ENCODE assay signal across 34 cellular contexts in genomic region chr4:8078109-8078494, GRCh38.
"Had no signal": no experiment of that assay in that cellular context is flagged by ENCODE, and none has a peak within 500 bp of the region (broad histone marks: within the 10 kb centered on the region; RNA-seq: fewer than 3 reads in every experiment).

No MANE protein-coding gene starts in this region.

- H3K4me1 Mint-ChIP-seq: activated B cell treated with CpG ODN at 0.5 μM for 24 hours; activated CD8-positive, alpha-beta memory T cell treated with anti-CD3 and anti-CD28 coated beads, Interleukin-2, amount 10 ng/mL, durations not matched to agents 7 days and 5 days; activated naive CD4-positive, alpha-beta T cell treated with anti-CD3 and anti-CD28 coated beads, Interleukin-2, amount 50 U/mL, for 24 hours; activated naive CD8-positive, alpha-beta T cell treated with anti-CD3 and anti-CD28 coated beads for 36 hours; activated naive CD8-positive, alpha-beta T cell treated with anti-CD3 and anti-CD28 coated beads, Interleukin-2, amount 50 U/mL, for 24 hours had no signal

- H3K27ac Mint-ChIP-seq: activated B cell treated with CpG ODN at 0.5 μM for 24 hours; activated CD4-positive, alpha-beta memory T cell treated with anti-CD3 and anti-CD28 coated beads for 36 hours; activated CD8-positive, alpha-beta memory T cell treated with anti-CD3 and anti-CD28 coated beads, Interleukin-2, amount 10 ng/mL, durations not matched to agents 7 days and 5 days; activated CD8-positive, alpha-beta T cell treated with anti-CD3 and anti-CD28 coated beads, Interleukin-2, amount 10 ng/mL, durations not matched to agents 7 days and 5 days; activated naive CD4-positive, alpha-beta T cell treated with anti-CD3 and anti-CD28 coated beads for 36 hours; activated naive CD4-positive, alpha-beta T cell treated with anti-CD3 and anti-CD28 coated beads, Interleukin-2, amount 50 U/mL, for 24 hours; activated naive CD8-positive, alpha-beta T cell treated with anti-CD3 and anti-CD28 coated beads for 36 hours; activated naive CD8-positive, alpha-beta T cell treated with anti-CD3 and anti-CD28 coated beads, Interleukin-2, amount 50 U/mL, for 24 hours; activated T-helper 1 cell treated with anti-CD3 and anti-CD28 coated beads, Interleukin-12 subunit alpha, Interleukin-12 subunit beta, Interleukin-2, Interleukin-4 antibody, amounts not matched to agents 30 ng/mL and 10 ng/mL and 1 ng/mL, durations not matched to agents 14 hours and 24 hours and 36 hours; activated T-helper 2 cell treated with anti-CD3 and anti-CD28 coated beads, Interferon-gamma antibody, Interleukin-2, Interleukin-4, amounts not matched to agents 10 μg/mL and 5 μg/mL and 100 μg/mL, durations not matched to agents 14 hours and 24 hours and 36 hours; T-helper 17 cell; T-helper 2 cell treated with Interferon-gamma antibody and Interleukin-4, amounts not matched to agents 5 μg/mL and 100 μg/mL, for 36 hours had no signal

- DNase-seq: activated B cell treated with CpG ODN at 0.5 μM for 24 hours; activated CD4-positive, alpha-beta memory T cell treated with anti-CD3 and anti-CD28 coated beads for 36 hours; activated CD4-positive, alpha-beta T cell treated with anti-CD3 and anti-CD28 coated beads for 48 hours; activated CD8-positive, alpha-beta memory T cell treated with anti-CD3 and anti-CD28 coated beads, Interleukin-2, amount 10 ng/mL, durations not matched to agents 7 days and 5 days; activated CD8-positive, alpha-beta memory T cell treated with anti-CD3 and anti-CD28 coated beads, Interleukin-2, amount 50 U/mL, for 4 hours; activated CD8-positive, alpha-beta T cell treated with anti-CD3 and anti-CD28 coated beads, Interleukin-2, amount 10 ng/mL, durations not matched to agents 7 days and 5 days; activated effector memory CD4-positive, alpha-beta T cell treated with anti-CD3 and anti-CD28 coated beads, Interleukin-2, amount 50 U/mL, for 16 hours; activated naive CD4-positive, alpha-beta T cell treated with anti-CD3 and anti-CD28 coated beads for 36 hours; activated naive CD8-positive, alpha-beta T cell treated with anti-CD3 and anti-CD28 coated beads for 36 hours; activated naive CD8-positive, alpha-beta T cell treated with anti-CD3 and anti-CD28 coated beads, Interleukin-2, amount 50 U/mL, for 24 hours; activated T-cell treated with anti-CD3 and anti-CD28 coated beads, Interleukin-2, amount 50 U/mL, for 1 hour; activated T-cell treated with anti-CD3 and anti-CD28 coated beads, Interleukin-2, amount 50 U/mL, for 48 hours; adrenal gland; central memory CD4-positive, alpha-beta T cell; cerebellar nuclear complex; colonic mucosa; effector CD8-positive, alpha-beta T cell; esophagus squamous epithelium; foreskin melanocyte; T-helper 1 cell; T-helper 17 cell; T1000; WERI-Rb-1 had no signal

- H3K36me3 Mint-ChIP-seq: activated CD4-positive, alpha-beta memory T cell treated with anti-CD3 and anti-CD28 coated beads for 36 hours; activated CD8-positive, alpha-beta memory T cell treated with anti-CD3 and anti-CD28 coated beads, Interleukin-2, amount 10 ng/mL, durations not matched to agents 7 days and 5 days; activated naive CD4-positive, alpha-beta T cell treated with anti-CD3 and anti-CD28 coated beads, Interleukin-2, amount 50 U/mL, for 24 hours; activated naive CD8-positive, alpha-beta T cell treated with anti-CD3 and anti-CD28 coated beads for 36 hours had no signal

- H3K9me3 ChIP-seq: adrenal gland, ascending aorta, breast epithelium, colonic mucosa, esophagus squamous epithelium, gastroesophageal sphincter had no signal

- ATAC-seq: activated CD4-positive, CD25-positive, alpha-beta regulatory T cell treated with anti-CD3 and anti-CD28 coated beads, Interleukin-2, amount 50 U/mL, for 24 hours; activated CD8-positive, alpha-beta memory T cell treated with anti-CD3 and anti-CD28 coated beads, Interleukin-2, amount 10 ng/mL, durations not matched to agents 7 days and 5 days; activated naive CD8-positive, alpha-beta T cell treated with anti-CD3 and anti-CD28 coated beads, Interleukin-2, amount 50 U/mL, for 24 hours; gastroesophageal sphincter; T-helper 17 cell had no signal

- H3K4me3 ChIP-seq: adrenal gland, ascending aorta, breast epithelium, cardiac muscle cell, colonic mucosa, esophagus squamous epithelium, gastroesophageal sphincter had no signal

- H3K27me3 ChIP-seq: adrenal gland, ascending aorta, breast epithelium, cardiac muscle cell, colonic mucosa, gastroesophageal sphincter had no signal

- H3K4me3 Mint-ChIP-seq: activated B cell treated with CpG ODN at 0.5 μM for 24 hours; activated CD4-positive, alpha-beta memory T cell treated with anti-CD3 and anti-CD28 coated beads for 36 hours; activated CD8-positive, alpha-beta memory T cell treated with anti-CD3 and anti-CD28 coated beads, Interleukin-2, amount 10 ng/mL, durations not matched to agents 7 days and 5 days; activated CD8-positive, alpha-beta T cell treated with anti-CD3 and anti-CD28 coated beads, Interleukin-2, amount 10 ng/mL, durations not matched to agents 7 days and 5 days; activated naive CD4-positive, alpha-beta T cell treated with anti-CD3 and anti-CD28 coated beads for 36 hours; activated naive CD4-positive, alpha-beta T cell treated with anti-CD3 and anti-CD28 coated beads, Interleukin-2, amount 50 U/mL, for 24 hours; activated naive CD8-positive, alpha-beta T cell treated with anti-CD3 and anti-CD28 coated beads for 36 hours; activated naive CD8-positive, alpha-beta T cell treated with anti-CD3 and anti-CD28 coated beads, Interleukin-2, amount 50 U/mL, for 24 hours; activated T-helper 1 cell treated with anti-CD3 and anti-CD28 coated beads, Interleukin-12 subunit alpha, Interleukin-12 subunit beta, Interleukin-2, Interleukin-4 antibody, amounts not matched to agents 30 ng/mL and 10 ng/mL and 1 ng/mL, durations not matched to agents 14 hours and 24 hours and 36 hours; brain; T-helper 17 cell; T-helper 2 cell treated with Interferon-gamma antibody and Interleukin-4, amounts not matched to agents 5 μg/mL and 100 μg/mL, for 36 hours had no signal

- H3K9me3 Mint-ChIP-seq: activated B cell treated with CpG ODN at 0.5 μM for 24 hours; activated CD4-positive, alpha-beta memory T cell treated with anti-CD3 and anti-CD28 coated beads for 36 hours; activated naive CD4-positive, alpha-beta T cell treated with anti-CD3 and anti-CD28 coated beads for 36 hours; activated naive CD4-positive, alpha-beta T cell treated with anti-CD3 and anti-CD28 coated beads, Interleukin-2, amount 50 U/mL, for 24 hours; activated naive CD8-positive, alpha-beta T cell treated with anti-CD3 and anti-CD28 coated beads for 36 hours; activated naive CD8-positive, alpha-beta T cell treated with anti-CD3 and anti-CD28 coated beads, Interleukin-2, amount 50 U/mL, for 24 hours; activated T-helper 1 cell treated with anti-CD3 and anti-CD28 coated beads, Interleukin-12 subunit alpha, Interleukin-12 subunit beta, Interleukin-2, Interleukin-4 antibody, amounts not matched to agents 30 ng/mL and 10 ng/mL and 1 ng/mL, durations not matched to agents 14 hours and 24 hours and 36 hours; activated T-helper 2 cell treated with anti-CD3 and anti-CD28 coated beads, Interferon-gamma antibody, Interleukin-2, Interleukin-4, amounts not matched to agents 10 μg/mL and 5 μg/mL and 100 μg/mL, durations not matched to agents 14 hours and 24 hours and 36 hours; brain; T-helper 2 cell treated with Interferon-gamma antibody and Interleukin-4, amounts not matched to agents 5 μg/mL and 100 μg/mL, for 36 hours had no signal

- H3K27ac ChIP-seq: ascending aorta, breast epithelium, colonic mucosa, epithelial cell of prostate, esophagus squamous epithelium, gastroesophageal sphincter, WERI-Rb-1 had no signal

- H3K27me3 Mint-ChIP-seq: activated CD4-positive, alpha-beta memory T cell treated with anti-CD3 and anti-CD28 coated beads for 36 hours; activated CD8-positive, alpha-beta memory T cell treated with anti-CD3 and anti-CD28 coated beads, Interleukin-2, amount 10 ng/mL, durations not matched to agents 7 days and 5 days; activated naive CD4-positive, alpha-beta T cell treated with anti-CD3 and anti-CD28 coated beads, Interleukin-2, amount 50 U/mL, for 24 hours; activated naive CD8-positive, alpha-beta T cell treated with anti-CD3 and anti-CD28 coated beads for 36 hours; T-helper 17 cell had no signal

- H3K36me3 ChIP-seq: adrenal gland, breast epithelium, cardiac muscle cell, colonic mucosa, WERI-Rb-1 had no signal

- H3K4me1 ChIP-seq: adrenal gland, ascending aorta, breast epithelium, esophagus squamous epithelium, gastroesophageal sphincter had no signal
